In genomic region chr1:161691846-161692245, GRCh38 we compare ENCODE assay signal across 24 cellular contexts. TPM values are rescaled to one million over a fixed set of nuclear protein-coding genes. Genes with fewer than 3 reads are reported as not detected.
"Had no signal": no experiment of that assay in that cellular context is flagged by ENCODE, and none has a peak within 500 bp of the region (broad histone marks: within the 10 kb centered on the region; RNA-seq: fewer than 3 reads in every experiment).

No MANE protein-coding gene starts in this region.

- H3K27ac Mint-ChIP-seq: mesothelial cell of epicardium, natural killer cell, neural progenitor cell, progenitor cell of endocrine pancreas had no signal

- H3K27ac ChIP-seq: dorsolateral prefrontal cortex, epithelial cell of prostate, esophagus muscularis mucosa, gastroesophageal sphincter, neural progenitor cell, pancreas had no signal

- H3K36me3 Mint-ChIP-seq: mesothelial cell of epicardium, neural progenitor cell had no signal

- DNase-seq: cortex of kidney; dorsolateral prefrontal cortex; effector CD8-positive, alpha-beta T cell; glutamatergic neuron; islet precursor cell; natural killer cell; nucleus accumbens; pancreas; right cardiac atrium; small intestine; stimulated activated CD4-positive, alpha-beta T cell treated with anti-CD3 and anti-CD28 coated beads, Interleukin-12 subunit alpha, Interleukin-12 subunit beta, amount 100 ng/mL, for 4 hours; stimulated activated naive CD4-positive, alpha-beta T cell treated with Interleukin-2 at 50 U/mL for 16 hours; trophoblast cell had no signal

- H3K4me1 Mint-ChIP-seq: mesothelial cell of epicardium, neural progenitor cell had no signal

- H3K9me3 ChIP-seq: gastroesophageal sphincter, pancreas had no signal

- H3K4me3 Mint-ChIP-seq: mesothelial cell of epicardium, natural killer cell, neural progenitor cell had no signal

- H3K9me3 Mint-ChIP-seq: neural progenitor cell had no signal

- H3K4me1 ChIP-seq: esophagus muscularis mucosa, gastroesophageal sphincter, neural progenitor cell, pancreas had no signal

- H3K4me2 ChIP-seq: neural progenitor cell had no signal

- H3K36me3 ChIP-seq: esophagus muscularis mucosa, gastroesophageal sphincter, neural progenitor cell, pancreas had no signal

- H2AFZ ChIP-seq: neural progenitor cell had no signal

- FAIRE-seq: endometrium, pancreas, small intestine had no signal

- H3K27me3 ChIP-seq: neural progenitor cell, pancreas had no signal

- H3K9ac ChIP-seq: neural progenitor cell had no signal

- H3K4me3 ChIP-seq: dorsolateral prefrontal cortex, esophagus muscularis mucosa, gastroesophageal sphincter, neural progenitor cell, pancreas had no signal

- ATAC-seq: gastroesophageal sphincter, left lobe of liver, natural killer cell, pancreas, right cardiac atrium had no signal

RNA-seq across cellular contexts. Expression of gene FCRLA, which starts 15.2 kb away (rescaled TPM):
- total RNA-seq: gastroesophageal sphincter, left lobe of liver, mesothelial cell of epicardium, progenitor cell of endocrine pancreas, right cardiac atrium had no signal
- polyA plus RNA-seq: pancreas, urinary bladder had no signal

RNA-seq across cellular contexts. Expression of gene FCGR2B, which starts 28.9 kb away (rescaled TPM):
- total RNA-seq: fibroblast of villous mesenchyme, mesothelial cell of epicardium, myocyte had no signal
